In genomic region chr16:57366544-57367040, GRCh38 we compare ENCODE assay signal across 27 cellular contexts. TPM values are rescaled to one million over a fixed set of nuclear protein-coding genes. Genes with fewer than 3 reads are reported as not detected.
DNase-seq lines count a peak whose midpoint lies in the region; ATAC-seq, FAIRE-seq and TF ChIP-seq lines count a peak whose summit lies in the region.
"Had no signal": no experiment of that assay in that cellular context is flagged by ENCODE, and none has a peak within 500 bp of the region (broad histone marks: within the 10 kb centered on the region; RNA-seq: fewer than 3 reads in every experiment).

No MANE protein-coding gene starts in this region.

- peaks cover 23% of the 10 kb centered on the region for H3K4me1 ChIP-seq in left ventricle myocardium inferior
- peaks cover 0 to 13% of the 10 kb centered on the region in 2 donors for H3K4me1 ChIP-seq in right atrium auricular region
- H3K4me1 ChIP-seq in endothelial cell of umbilical vein (ENCODE audit: control insufficient read depth, extremely low read depth, insufficient read depth, low read length) = peaks cover 19% of the 10 kb centered on the region
- no peaks in the 10 kb centered on the region for H3K4me1 ChIP-seq in upper lobe of right lung
- no peaks in the 10 kb centered on the region for H3K4me1 ChIP-seq in MM.1S (ENCODE audit: low read length)
- H3K4me1 ChIP-seq: foreskin keratinocyte, HAP-1 had no signal

- H4K20me1 ChIP-seq in endothelial cell of umbilical vein (replicated peaks; ENCODE audit: control insufficient read depth, extremely low read depth, insufficient read depth, low read length) (no peaks in the 10 kb centered on the region), MM.1S (ENCODE audit: insufficient read depth, low read length) (no peaks in the 10 kb centered on the region)

- H3K4me2 ChIP-seq in endothelial cell of umbilical vein (ENCODE audit: insufficient read depth, low read length) (no peak overlapping the region), MM.1S (ENCODE audit: low read depth, low read length) (no peak overlapping the region)

- no peaks in the 10 kb centered on the region for H3K9me2 ChIP-seq in MM.1S (replicated peaks; ENCODE audit: insufficient read depth, low read length)

- H3K9ac ChIP-seq in endothelial cell of umbilical vein (replicated peaks; ENCODE audit: extremely low read depth, insufficient read depth, low read length) (no peak overlapping the region), MM.1S (ENCODE audit: low read length) (no peak overlapping the region)

- no peak for TF ChIP-seq CTCF in left ventricle myocardium inferior (IDR thresholded peaks at IDR 0.05; ENCODE audit: borderline replicate concordance)
- TF ChIP-seq CTCF in right atrium auricular region (IDR thresholded peaks at IDR 0.05) = no peak
- no peak for TF ChIP-seq CTCF in endothelial cell of umbilical vein (IDR thresholded peaks at IDR 0.05; ENCODE audit: extremely low read depth in 1 of 2, insufficient read depth in 1 of 2, low read depth in 1 of 2, low read length in 2 of 2)
- no peak for TF ChIP-seq CTCF in upper lobe of right lung (IDR thresholded peaks at IDR 0.05)
- no peak for TF ChIP-seq CTCF in MM.1S (IDR thresholded peaks at IDR 0.05; ENCODE audit: low read length)

- dilution Hi-C loops in endothelial cell of umbilical vein (cut with MboI; ENCODE audit: extremely low pct_ligation_motif_present, low sequenced_read_pairs) = no loop called here

- H3K27me3 ChIP-seq in left ventricle myocardium inferior (ENCODE audit: low read depth) (no peaks in the 10 kb centered on the region), right atrium auricular region (no peaks in the 10 kb centered on the region), endothelial cell of umbilical vein (ENCODE audit: control insufficient read depth in 2 of 2, insufficient read depth in 2 of 2, low read length in 2 of 2) (no peaks in the 10 kb centered on the region), upper lobe of right lung (no peaks in the 10 kb centered on the region), MM.1S (replicated peaks; ENCODE audit: insufficient read depth, low read length) (peaks cover 11% of the 10 kb centered on the region; the same call in 1 of the 2 replicates)
- H3K27me3 ChIP-seq: dorsolateral prefrontal cortex, suprapubic skin had no signal

- H3K9me3 ChIP-seq in left ventricle myocardium inferior (replicated peaks) (no peaks in the 10 kb centered on the region), right atrium auricular region (no peaks in the 10 kb centered on the region), endothelial cell of umbilical vein (replicated peaks; ENCODE audit: control insufficient read depth, insufficient read depth, low read length) (no peaks in the 10 kb centered on the region), upper lobe of right lung (no peaks in the 10 kb centered on the region), MM.1S (replicated peaks; ENCODE audit: insufficient read depth, low read length) (no peaks in the 10 kb centered on the region)
- H3K9me3 ChIP-seq: HAP-1, suprapubic skin had no signal

- H3K36me3 ChIP-seq in left ventricle myocardium inferior (no peaks in the 10 kb centered on the region), right atrium auricular region (no peaks in the 10 kb centered on the region), endothelial cell of umbilical vein (ENCODE audit: control insufficient read depth in 2 of 2, extremely low read depth in 1 of 2, insufficient read depth in 2 of 2, low read length in 2 of 2) (no peaks in the 10 kb centered on the region), upper lobe of right lung (no peaks in the 10 kb centered on the region), MM.1S (replicated peaks; ENCODE audit: insufficient read depth, low read length) (no peaks in the 10 kb centered on the region)
- H3K36me3 ChIP-seq: HAP-1, suprapubic skin had no signal

- H3F3A ChIP-seq in MM.1S (ENCODE audit: insufficient read depth, low read length) = no peaks in the 10 kb centered on the region

- peak; percentile 32 for ATAC-seq in upper lobe of right lung
- ATAC-seq: activated CD4-positive, alpha-beta T cell treated with anti-CD3 and anti-CD28 coated beads for 36 hours; activated CD8-positive, alpha-beta memory T cell treated with anti-CD3 and anti-CD28 coated beads, Interleukin-2, amount 10 ng/mL, durations not matched to agents 7 days and 5 days had no signal

- peak; percentile 24 for FAIRE-seq in endothelial cell of umbilical vein (lab: Jason Lieb, UNC)
- FAIRE-seq: G401.6 had no signal

- intact Hi-C loops in left ventricle myocardium inferior (cut with micrococcal nuclease) = no loop called here
- intact Hi-C loops in endothelial cell of umbilical vein (cut with micrococcal nuclease) = loop anchor here (1.0 kb wide), 2 partner anchors 50 to 66 kb away; no protein-coding TSS in a partner anchor
- intact Hi-C loops in upper lobe of right lung (cut with DNase I) = no loop called here

- H3K9me1 ChIP-seq in endothelial cell of umbilical vein (replicated peaks; ENCODE audit: control insufficient read depth, extremely low read depth, insufficient read depth, low read length) = no peaks in the 10 kb centered on the region

- H3K27ac ChIP-seq in left ventricle myocardium inferior (replicated peaks) (peak overlapping the region; percentile 61), right atrium auricular region (no peak overlapping the region), endothelial cell of umbilical vein (ENCODE audit: insufficient read depth, low read depth, low read length) (no peak overlapping the region), upper lobe of right lung (no peak overlapping the region), MM.1S (ENCODE audit: low read length) (no peak overlapping the region)
- H3K27ac ChIP-seq: dorsolateral prefrontal cortex, foreskin keratinocyte, RWPE1, suprapubic skin had no signal

- H3K79me2 ChIP-seq in endothelial cell of umbilical vein (ENCODE audit: control insufficient read depth, insufficient read depth, low read length) (no peaks in the 10 kb centered on the region), MM.1S (ENCODE audit: low read length) (no peaks in the 10 kb centered on the region)

- H2AFZ ChIP-seq in endothelial cell of umbilical vein (ENCODE audit: low read depth, low read length) = no peak overlapping the region
- no peak overlapping the region for H2AFZ ChIP-seq in MM.1S (ENCODE audit: low read length)

- DNase-seq in left ventricle myocardium inferior (no peak), right atrium auricular region (ENCODE audit: low spot score) (no peak), M059J (ENCODE audit: low read depth) (peak; percentile 25), endothelial cell of umbilical vein (ENCODE audit: low read depth, low spot score) (peak; percentile 29), upper lobe of right lung (no peak), SKM-1 treated with dmso at 0.1 percent for 144 hours (lab: John Stamatoyannopoulos, UW; ENCODE audit: unreplicated experiment) (no peak), MM.1S (no peak), NCI-H2171 treated with DMSO at 0.1 percent for 48 hours (lab: John Stamatoyannopoulos, UW) (no peak)
- DNase-seq: ACHN; activated CD4-positive, alpha-beta T cell treated with anti-CD3 and anti-CD28 coated beads for 36 hours; activated CD8-positive, alpha-beta memory T cell treated with anti-CD3 and anti-CD28 coated beads, Interleukin-2, amount 10 ng/mL, durations not matched to agents 7 days and 5 days; DMS153; islet precursor cell; NCI-H526; nucleus accumbens; SW 1271 had no signal

- no TSS peak for BruUV-seq in endothelial cell of umbilical vein (replicated peaks; lab: Mats Ljungman, UMichigan)

- CTCF ChIA-PET in endothelial cell of umbilical vein (lab: Charles Lee) = interaction anchor here (1.0 to 1.4 kb wide), 3 partner anchors 25 to 66 kb away, joined by 3 to 5 read pairs (median 5); no protein-coding TSS in a partner anchor

- POLR2A ChIA-PET in endothelial cell of umbilical vein (lab: Charles Lee) = no interaction called here

- H3K4me3 ChIP-seq in left ventricle myocardium inferior (no peak overlapping the region), right atrium auricular region (no peak overlapping the region), endothelial cell of umbilical vein (replicated peaks in 1 of 3; ENCODE audit: insufficient read depth in 1 of 3, low read depth in 1 of 3, low read length in 3 of 3) (no peak overlapping the region), upper lobe of right lung (no peak overlapping the region), MM.1S (ENCODE audit: low read length) (no peak overlapping the region)
- H3K4me3 ChIP-seq: dorsolateral prefrontal cortex, HAP-1, suprapubic skin had no signal

- TF ChIP-seq POLR2A in endothelial cell of umbilical vein (IDR thresholded peaks at IDR 0.05; ENCODE audit: low read depth, low read length) = no peak

RNA-seq across cellular contexts. Expression of gene CX3CL1, which starts 5.7 kb away (rescaled TPM):
- total RNA-seq in left ventricle myocardium inferior = 11.7 TPM
- 10 to 100 TPM; 17.1 to 17.8 TPM for total RNA-seq in right atrium auricular region
- total RNA-seq in M059J (2014; rRNA removed; shearing (Covaris generic)) = 0.81 and 1.0 TPM in 2 replicates
- 1.2 and 2.3 TPM in 2 replicates for total RNA-seq in endothelial cell of umbilical vein
- 2.0 TPM in 2 replicates for polyA plus RNA-seq in endothelial cell of umbilical vein
- 1.2 and 2.5 TPM in 2 replicates for polyA plus RNA-seq in endothelial cell of umbilical vein (2011; cell fraction: cytosol; rRNA removed)
- 0.65 and 1.1 TPM in 2 replicates for polyA plus RNA-seq in endothelial cell of umbilical vein (2011; cell fraction: nucleus; rRNA removed)
- 0.66 and 1.6 TPM in 2 replicates for polyA plus RNA-seq in endothelial cell of umbilical vein (2012)
- 0.96 and 1.6 TPM in 2 replicates for polyA minus RNA-seq in endothelial cell of umbilical vein
- polyA minus RNA-seq in endothelial cell of umbilical vein (2011; cell fraction: cytosol; rRNA and poly(A)+ RNA removed) = not detected
- polyA minus RNA-seq in endothelial cell of umbilical vein (2011; cell fraction: nucleus; rRNA and poly(A)+ RNA removed) = 0.29 and 0.53 TPM in 2 replicates
- 47.5 TPM for total RNA-seq in upper lobe of right lung
- total RNA-seq: activated CD4-positive, alpha-beta T cell treated with anti-CD3 and anti-CD28 coated beads for 36 hours; activated CD8-positive, alpha-beta memory T cell treated with anti-CD3 and anti-CD28 coated beads, Interleukin-2, amount 10 ng/mL, durations not matched to agents 7 days and 5 days; activated T-helper 2 cell treated with anti-CD3 and anti-CD28 coated beads, Interferon-gamma antibody, Interleukin-2, Interleukin-4, amounts not matched to agents 10 μg/mL and 5 μg/mL and 100 μg/mL, durations not matched to agents 14 hours and 24 hours and 36 hours had no signal
- polyA plus RNA-seq: CD14-positive monocyte had no signal

RNA-seq across cellular contexts. Expression of gene CCL22, which starts 8.0 kb away (rescaled TPM):
- total RNA-seq in left ventricle myocardium inferior (not detected), right atrium auricular region (under 1 TPM in 1 of 2 donors, not detected in 1; 0.08 TPM), endothelial cell of umbilical vein (not detected in 2 replicates), upper lobe of right lung (3.8 TPM)
- not detected in 2 replicates for total RNA-seq in M059J (2014; rRNA removed; shearing (Covaris generic))
- not detected in 2 replicates for polyA plus RNA-seq in endothelial cell of umbilical vein
- not detected in 2 replicates for polyA plus RNA-seq in endothelial cell of umbilical vein (2011; cell fraction: cytosol; rRNA removed)
- polyA plus RNA-seq in endothelial cell of umbilical vein (2011; cell fraction: nucleus; rRNA removed) = not detected in 2 replicates
- polyA plus RNA-seq in endothelial cell of umbilical vein (2012) = not detected in 2 replicates
- polyA minus RNA-seq in endothelial cell of umbilical vein = not detected in 2 replicates
- not detected for polyA minus RNA-seq in endothelial cell of umbilical vein (2011; cell fraction: cytosol; rRNA and poly(A)+ RNA removed)
- not detected in 2 replicates for polyA minus RNA-seq in endothelial cell of umbilical vein (2011; cell fraction: nucleus; rRNA and poly(A)+ RNA removed)
- total RNA-seq: foreskin keratinocyte, HT-29, lung microvascular endothelial cell had no signal
- polyA plus RNA-seq: foreskin keratinocyte had no signal

RNA-seq across cellular contexts. Expression of gene CCL17, which starts 38.0 kb away (rescaled TPM):
- total RNA-seq in left ventricle myocardium inferior (not detected), right atrium auricular region (not detected), endothelial cell of umbilical vein (not detected in 2 replicates), upper lobe of right lung (15.5 TPM)
- total RNA-seq in M059J (2014; rRNA removed; shearing (Covaris generic)) = not detected in 2 replicates
- polyA plus RNA-seq in endothelial cell of umbilical vein = not detected in 2 replicates
- not detected in 2 replicates for polyA plus RNA-seq in endothelial cell of umbilical vein (2011; cell fraction: cytosol; rRNA removed)
- not detected in 2 replicates for polyA plus RNA-seq in endothelial cell of umbilical vein (2011; cell fraction: nucleus; rRNA removed)
- polyA plus RNA-seq in endothelial cell of umbilical vein (2012) = not detected in 2 replicates
- polyA minus RNA-seq in endothelial cell of umbilical vein = not detected in 2 replicates
- polyA minus RNA-seq in endothelial cell of umbilical vein (2011; cell fraction: cytosol; rRNA and poly(A)+ RNA removed) = not detected
- not detected in 2 replicates for polyA minus RNA-seq in endothelial cell of umbilical vein (2011; cell fraction: nucleus; rRNA and poly(A)+ RNA removed)
- total RNA-seq: foreskin keratinocyte, HT-29, lung microvascular endothelial cell had no signal
- polyA plus RNA-seq: adipose tissue, CD14-positive monocyte, foreskin keratinocyte had no signal

Comparison
In these comparisons a context has a peak if more than half of its experiments do, and no peak if none do; other contexts are left out.
1. DNase-seq: peak in M059J (single experiment) and endothelial cell of umbilical vein (single experiment); none in left ventricle myocardium inferior (single experiment), right atrium auricular region (single experiment), upper lobe of right lung (single experiment), SKM-1 treated with dmso at 0.1 percent for 144 hours (single experiment), MM.1S (single experiment) and NCI-H2171 treated with DMSO at 0.1 percent for 48 hours (single experiment).
2. RNA of gene CCL17, which starts 38.0 kb away (total RNA-seq): 15.5 TPM in upper lobe of right lung (single experiment); not detected in left ventricle myocardium inferior (single experiment), not detected in right atrium auricular region, not detected in M059J and not detected in endothelial cell of umbilical vein; every median in the first group is over 10 times any median in the second.